Comparison of ENCODE assay signal across 18 cellular contexts in genomic region chr4:3640587-3640962, GRCh38.
A peak's percentile ranks its signal among the peaks of the same experiment; 100 is the strongest.
DNase-seq lines count a peak whose midpoint lies in the region; TF ChIP-seq lines count a peak whose summit lies in the region.
"Had no signal": no experiment of that assay in that cellular context is flagged by ENCODE, and none has a peak within 500 bp of the region (broad histone marks: within the 10 kb centered on the region; RNA-seq: fewer than 3 reads in every experiment).

No MANE protein-coding gene starts in this region.

- no peak overlapping the region for H3K4me3 ChIP-seq in brain microvascular endothelial cell (ENCODE audit: low read depth, low read length)
- no peak overlapping the region for H3K4me3 ChIP-seq in smooth muscle cell
- H3K4me3 ChIP-seq: gastrocnemius medialis had no signal

- no peaks in the 10 kb centered on the region for H3K27me3 ChIP-seq in brain microvascular endothelial cell (replicated peaks)
- H3K27me3 ChIP-seq in smooth muscle cell (ENCODE audit: low read depth), result no peaks in the 10 kb centered on the region

- no peak for TF ChIP-seq CTCF in brain microvascular endothelial cell (IDR thresholded peaks at IDR 0.05; ENCODE audit: low read depth, low read length, missing control alignments)
- no peak for TF ChIP-seq CTCF in smooth muscle cell (IDR thresholded peaks at IDR 0.05; ENCODE audit: borderline replicate concordance, insufficient read depth, poor library complexity, severe bottlenecking)

- no peaks in the 10 kb centered on the region for H3F3A ChIP-seq in smooth muscle cell (ENCODE audit: low read depth)

- no peak overlapping the region for H2AFZ ChIP-seq in smooth muscle cell (ENCODE audit: low read depth)

- no peaks in the 10 kb centered on the region for H3K36me3 ChIP-seq in brain microvascular endothelial cell (replicated peaks)
- no peaks in the 10 kb centered on the region for H3K36me3 ChIP-seq in smooth muscle cell (ENCODE audit: low read depth)
- H3K36me3 ChIP-seq: gastrocnemius medialis had no signal

- H3K9me3 ChIP-seq in smooth muscle cell (replicated peaks; ENCODE audit: low read depth), result no peaks in the 10 kb centered on the region
- H3K9me3 ChIP-seq: gastrocnemius medialis had no signal

- in situ Hi-C loops in brain microvascular endothelial cell (cut with HindIII; ENCODE audit: low pct_ligation_motif_present, low sequenced_read_pairs), result no loop called here

- H3K27ac ChIP-seq in brain microvascular endothelial cell, result no peak overlapping the region
- H3K27ac ChIP-seq in smooth muscle cell (ENCODE audit: low read depth), result peak overlapping the region; percentile 70
- H3K27ac ChIP-seq: epithelial cell of prostate, gastrocnemius medialis, HL-60 had no signal

- H3K4me1 ChIP-seq in smooth muscle cell (ENCODE audit: low read depth), result no peaks in the 10 kb centered on the region
- H3K4me1 ChIP-seq: gastrocnemius medialis had no signal

- 34% methylated on average over 15 of the region's 15 CpGs for WGBS in smooth muscle cell (ENCODE audit: low lambda C conversion rate)

- no peaks in the 10 kb centered on the region for H4K20me1 ChIP-seq in smooth muscle cell (ENCODE audit: low read depth)

- peak overlapping the region; percentile 57 for H3K9ac ChIP-seq in smooth muscle cell (ENCODE audit: low read depth)

- DNase-seq in COLO829 (ENCODE audit: low spot score) (peak; percentile 11), HT1080 (ENCODE audit: low read depth) (peak; percentile 9), brain microvascular endothelial cell (peak; percentile 17), smooth muscle cell (lab: John Stamatoyannopoulos, UW; ENCODE audit: unreplicated experiment) (no peak), D341Med (ENCODE audit: low spot score) (no peak), NCI-H446 (lab: John Stamatoyannopoulos, UW) (no peak), amniotic stem cell (lab: John Stamatoyannopoulos, UW) (no peak), HUDEP-2 (lab: John Stamatoyannopoulos, UW; ENCODE audit: unreplicated experiment in 76 of 76) (no peak)
- DNase-seq: activated CD4-positive, alpha-beta T cell treated with anti-CD3 and anti-CD28 coated beads for 4 hours; central memory CD4-positive, alpha-beta T cell; gastrocnemius medialis; left cardiac atrium; MV-4-11; NCI-H187 treated with DMSO at 0.1 percent for 48 hours; stimulated activated CD4-positive, alpha-beta T cell treated with anti-CD3 and anti-CD28 coated beads, Interleukin-12 subunit alpha, Interleukin-12 subunit beta, amount 100 ng/mL, for 4 hours; stimulated activated CD8-positive, alpha-beta memory T cell treated with anti-CD3 and anti-CD28 coated beads, Interleukin-4, amount 100 ng/mL, for 48 hours had no signal

- no peaks in the 10 kb centered on the region for H3K79me2 ChIP-seq in smooth muscle cell (ENCODE audit: low read depth)

- H3K4me2 ChIP-seq in smooth muscle cell, result peak overlapping the region; percentile 67

Comparison
In these comparisons a context has a peak if more than half of its experiments do, and no peak if none do; other contexts are left out.
1. DNase-seq: peak in COLO829 (single experiment), HT1080 (single experiment) and brain microvascular endothelial cell (single experiment); none in smooth muscle cell (single experiment), D341Med (single experiment), NCI-H446 (0 of 2), amniotic stem cell (single experiment) and HUDEP-2 (0 of 76).